8 cellular contexts compared by ENCODE assay signal in genomic region chr6:42452171-42453026, GRCh38. TPM values are rescaled to one million over a fixed set of nuclear protein-coding genes. Genes with fewer than 3 reads are reported as not detected.
A peak's percentile ranks its signal among the peaks of the same experiment; 100 is the strongest.
DNase-seq lines count a peak whose midpoint lies in the region; ATAC-seq and TF ChIP-seq lines count a peak whose summit lies in the region.

No MANE protein-coding gene starts in this region.

- no peaks in the 10 kb centered on the region; a peak in 2 of 22 replicates for H3K36me3 ChIP-seq in BLaER1 treated with 17β-estradiol and CSF1 and Interleukin-3, amounts not matched to agents 10 nM and 100 nM

- peak overlapping the region; percentile 82 for H3K27ac Mint-ChIP-seq in activated T-helper 17 cell treated with anti-CD3 and anti-CD28 coated beads, Interleukin-2, amount 50 U/mL, for 72 hours
- H3K27ac Mint-ChIP-seq in naive thymus-derived CD8-positive, alpha-beta T cell: peak overlapping the region; percentile 71 to 97 (median 95)
- H3K27ac Mint-ChIP-seq in type B pancreatic cell: peak overlapping the region; percentile 88

- H3K27me3 Mint-ChIP-seq in activated T-helper 17 cell treated with anti-CD3 and anti-CD28 coated beads, Interleukin-2, amount 50 U/mL, for 72 hours: no peaks in the 10 kb centered on the region
- no peaks in the 10 kb centered on the region for H3K27me3 Mint-ChIP-seq in naive thymus-derived CD8-positive, alpha-beta T cell
- peaks cover 3% of the 10 kb centered on the region for H3K27me3 Mint-ChIP-seq in type B pancreatic cell

- TF ChIP-seq CTCF in fibroblast of mammary gland (conservative IDR thresholded peaks at IDR 0.05; ENCODE audit: control insufficient read depth, insufficient read depth, low read depth, low read length) (no peak), type B pancreatic cell (conservative IDR thresholded peaks at IDR 0.05) (no peak)

- peaks cover 24% of the 10 kb centered on the region for H3K4me1 Mint-ChIP-seq in activated T-helper 17 cell treated with anti-CD3 and anti-CD28 coated beads, Interleukin-2, amount 50 U/mL, for 72 hours
- peaks cover 29 to 50% (median 44%) of the 10 kb centered on the region in 4 donors for H3K4me1 Mint-ChIP-seq in naive thymus-derived CD8-positive, alpha-beta T cell
- H3K4me1 Mint-ChIP-seq in type B pancreatic cell (ENCODE audit: unreplicated experiment): peaks cover 37% of the 10 kb centered on the region

- H3K9me3 Mint-ChIP-seq in activated T-helper 17 cell treated with anti-CD3 and anti-CD28 coated beads, Interleukin-2, amount 50 U/mL, for 72 hours: no peaks in the 10 kb centered on the region
- no peaks in the 10 kb centered on the region for H3K9me3 Mint-ChIP-seq in naive thymus-derived CD8-positive, alpha-beta T cell
- H3K9me3 Mint-ChIP-seq in type B pancreatic cell: no peaks in the 10 kb centered on the region

- H4K20me1 ChIP-seq in BLaER1 treated with 17β-estradiol and CSF1 and Interleukin-3, amounts not matched to agents 10 nM and 100 nM: no peaks in the 10 kb centered on the region

- peak overlapping the region; percentile 76 to 97 (median 90) for H3K27ac ChIP-seq in BLaER1 treated with 17β-estradiol and CSF1 and Interleukin-3, amounts not matched to agents 10 nM and 100 nM

- peaks cover 9% of the 10 kb centered on the region for H3K36me3 Mint-ChIP-seq in activated T-helper 17 cell treated with anti-CD3 and anti-CD28 coated beads, Interleukin-2, amount 50 U/mL, for 72 hours (ENCODE audit: low read depth)
- peaks cover 0 to 14% (median 8%) of the 10 kb centered on the region in 3 donors for H3K36me3 Mint-ChIP-seq in naive thymus-derived CD8-positive, alpha-beta T cell
- peaks cover 6% of the 10 kb centered on the region for H3K36me3 Mint-ChIP-seq in type B pancreatic cell

- peak overlapping the region; percentile 92 for H3K4me3 Mint-ChIP-seq in activated T-helper 17 cell treated with anti-CD3 and anti-CD28 coated beads, Interleukin-2, amount 50 U/mL, for 72 hours
- H3K4me3 Mint-ChIP-seq in naive thymus-derived CD8-positive, alpha-beta T cell: peak overlapping the region; percentile 95 to 100 (median 98)
- peak overlapping the region; percentile 99 for H3K4me3 Mint-ChIP-seq in type B pancreatic cell

- H3K9me3 ChIP-seq in BLaER1 treated with 17β-estradiol and CSF1 and Interleukin-3, amounts not matched to agents 10 nM and 100 nM (replicated peaks in 1 of 11): no peaks in the 10 kb centered on the region

- H3K4me1 ChIP-seq in BLaER1 treated with 17β-estradiol and CSF1 and Interleukin-3, amounts not matched to agents 10 nM and 100 nM: peaks cover 34 to 50% (median 46%) of the 10 kb centered on the region in 10 experiments

- POLR2A ChIA-PET in naive thymus-derived CD8-positive, alpha-beta T cell (lab: Charles Lee): interaction anchor here (0.5 to 8.6 kb wide), 41 partner anchors 10 to 917 kb away, joined by 3 to 199 read pairs (median 5); partner anchors contain the start of genes MRPS10, TOMM6, UBR2 and ZNF318

- H3K27me3 ChIP-seq in BLaER1 treated with 17β-estradiol and CSF1 and Interleukin-3, amounts not matched to agents 10 nM and 100 nM: peaks cover 0 to 14% (median 0%) of the 10 kb centered on the region in 11 experiments; a peak in 4 of 22 replicates

- ATAC-seq in GM19324 (IDR thresholded peaks at IDR 0.05; ENCODE audit: low FRiP score, unreplicated experiment): peak; percentile 34
- peak; percentile 31 for ATAC-seq in activated T-helper 17 cell treated with anti-CD3 and anti-CD28 coated beads, Interleukin-2, amount 50 U/mL, for 72 hours (replicated peaks)
- peak; percentile 45 to 52 for ATAC-seq in naive thymus-derived CD8-positive, alpha-beta T cell

- peak overlapping the region; percentile 91 to 98 (median 96) for H3K4me2 ChIP-seq in BLaER1 treated with 17β-estradiol and CSF1 and Interleukin-3, amounts not matched to agents 10 nM and 100 nM

- H3K4me3 ChIP-seq in BLaER1 treated with 17β-estradiol and CSF1 and Interleukin-3, amounts not matched to agents 10 nM and 100 nM: peak overlapping the region; percentile 76 to 92 (median 83)
- peak overlapping the region; percentile 87 for H3K4me3 ChIP-seq in fibroblast of mammary gland (ENCODE audit: control insufficient read depth, low read depth, low read length)

- DNase-seq in HT1080 (ENCODE audit: low read depth): peak; percentile 49
- DNase-seq in OCI-M1 (lab: John Stamatoyannopoulos, UW): peak; percentile 56
- peak; percentile 74 for DNase-seq in fibroblast of mammary gland (ENCODE audit: low read depth)
- peak; percentile 17 to 75 (median 54) for DNase-seq in naive thymus-derived CD8-positive, alpha-beta T cell
- peak; percentile 83 for DNase-seq in type B pancreatic cell (ENCODE audit: extremely low spot score, unreplicated experiment)

- peak overlapping the region; percentile 80 to 95 (median 90) for H3K9ac ChIP-seq in BLaER1 treated with 17β-estradiol and CSF1 and Interleukin-3, amounts not matched to agents 10 nM and 100 nM

RNA-seq across cellular contexts. Expression of gene TRERF1, which starts 0.7 kb away (rescaled TPM):
- total RNA-seq in HT1080 (2014; rRNA removed; shearing (Covaris generic)): 7.0 and 11.4 TPM in 2 replicates
- polyA plus RNA-seq in HT1080 (2015; cell fraction: cytosol; rRNA removed): 9.0 and 11.7 TPM in 2 replicates
- 17.1 and 17.9 TPM in 2 replicates for polyA plus RNA-seq in HT1080 (2015; cell fraction: nucleus; rRNA removed)
- 10 to 100 TPM; 16.6 to 32.4 TPM for total RNA-seq in activated T-helper 17 cell treated with anti-CD3 and anti-CD28 coated beads, Interleukin-2, amount 50 U/mL, for 72 hours
- 10 to 100 TPM; 17.5 to 18.2 TPM for total RNA-seq in naive thymus-derived CD8-positive, alpha-beta T cell
- 1 to 10 TPM; 3.8 to 7.1 (median 5.4) TPM for polyA plus RNA-seq in naive thymus-derived CD8-positive, alpha-beta T cell
- total RNA-seq in type B pancreatic cell (ENCODE audit: low replicate concordance): 9.7 and 13.2 TPM in 2 replicates

Comparison
In these comparisons a context has a peak if more than half of its experiments do, and no peak if none do; other contexts are left out.
1. Peak in every context shown above with its lines: DNase-seq, ATAC-seq, H3K4me3 ChIP-seq and H3K27ac ChIP-seq.